Comparison of ENCODE assay signal across 10 cellular contexts in the genomic region with DNA sequence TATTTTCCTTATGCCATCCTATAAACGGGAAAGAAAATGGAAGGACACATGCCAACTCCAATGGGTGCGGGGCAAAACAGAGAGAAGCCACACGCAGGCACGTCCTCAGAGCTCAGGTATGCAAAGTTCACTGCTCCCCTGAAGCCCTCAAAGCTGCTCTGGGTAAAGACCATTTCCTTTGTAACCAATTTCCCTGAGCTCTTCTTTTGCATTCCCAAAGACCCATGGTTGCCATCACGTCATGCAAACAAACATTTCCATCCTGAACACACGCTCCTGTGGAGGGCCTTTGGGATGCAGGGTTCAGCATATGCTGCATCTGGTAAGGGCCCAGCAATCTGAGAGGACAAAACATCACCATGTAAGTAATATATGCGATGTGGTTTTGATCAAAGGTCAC.
DNase-seq lines count a peak whose midpoint lies in the region; ATAC-seq and TF ChIP-seq lines count a peak whose summit lies in the region.
"Had no signal": no experiment of that assay in that cellular context is flagged by ENCODE, and none has a peak within 500 bp of the region (broad histone marks: within the 10 kb centered on the region; RNA-seq: fewer than 3 reads in every experiment).

No MANE protein-coding gene starts in this region.

- H3K9me3 Mint-ChIP-seq in IgD-negative memory B cell, result no peaks in the 10 kb centered on the region
- no peaks in the 10 kb centered on the region for H3K9me3 Mint-ChIP-seq in effector memory CD8-positive, alpha-beta T cell

- H3K36me3 ChIP-seq in DOHH2 (ENCODE audit: control insufficient read depth, low read length), result peaks cover 30% of the 10 kb centered on the region
- H3K36me3 ChIP-seq in parathyroid adenoma (ENCODE audit: control insufficient read depth, insufficient read depth, low read length), result no peaks in the 10 kb centered on the region

- H3K4me2 ChIP-seq in DOHH2 (ENCODE audit: low read length), result no peak overlapping the region
- H3K4me2 ChIP-seq in parathyroid adenoma (ENCODE audit: low read length), result peak overlapping the region; percentile 32

- DNase-seq in effector memory CD8-positive, alpha-beta T cell, result no peak
- DNase-seq: DMS79 treated with DMSO at 0.1 percent for 48 hours, NCI-H1105, NCI-H526 treated with DMSO at 0.1 percent for 48 hours had no signal

- H3K27ac ChIP-seq in DOHH2 (ENCODE audit: low read depth, low read length) (peak overlapping the region; percentile 84), parathyroid adenoma (peak overlapping the region; percentile 99)

- H3F3A ChIP-seq in DOHH2 (ENCODE audit: control insufficient read depth, insufficient read depth), result peaks cover 9% of the 10 kb centered on the region; the same call in 1 of the 2 replicates

- peaks cover 37% of the 10 kb centered on the region for H3K4me1 ChIP-seq in DOHH2 (ENCODE audit: control insufficient read depth, low read length)
- peaks cover 98% of the 10 kb centered on the region for H3K4me1 ChIP-seq in parathyroid adenoma

- H3K27me3 Mint-ChIP-seq in IgD-negative memory B cell, result no peaks in the 10 kb centered on the region
- H3K27me3 Mint-ChIP-seq in effector memory CD8-positive, alpha-beta T cell, result no peaks in the 10 kb centered on the region

- H3K27ac Mint-ChIP-seq in IgD-negative memory B cell, result peak overlapping the region; percentile 73 to 92 (median 76)
- peak overlapping the region; percentile 70 to 77 for H3K27ac Mint-ChIP-seq in effector memory CD8-positive, alpha-beta T cell

- ATAC-seq in effector memory CD8-positive, alpha-beta T cell (replicated peaks), result no peak
- ATAC-seq in HG03432 (IDR thresholded peaks at IDR 0.05; ENCODE audit: unreplicated experiment), result no peak
- ATAC-seq in HG02678 (IDR thresholded peaks at IDR 0.05; ENCODE audit: unreplicated experiment), result no peak
- ATAC-seq in HG03045 (IDR thresholded peaks at IDR 0.05; ENCODE audit: unreplicated experiment), result no peak

- H3K79me2 ChIP-seq in DOHH2 (ENCODE audit: control insufficient read depth, low read length), result no peaks in the 10 kb centered on the region
- peaks cover 10% of the 10 kb centered on the region for H3K79me2 ChIP-seq in parathyroid adenoma

- H3K9me3 ChIP-seq in DOHH2 (ENCODE audit: control insufficient read depth, insufficient read depth, low read length) (no peaks in the 10 kb centered on the region), parathyroid adenoma (ENCODE audit: control insufficient read depth, low read length) (no peaks in the 10 kb centered on the region)

- peaks cover 6% of the 10 kb centered on the region for H3K36me3 Mint-ChIP-seq in IgD-negative memory B cell
- H3K36me3 Mint-ChIP-seq in effector memory CD8-positive, alpha-beta T cell (ENCODE audit: insufficient read depth), result peaks cover 54% of the 10 kb centered on the region

- no peaks in the 10 kb centered on the region for H4K20me1 ChIP-seq in DOHH2 (ENCODE audit: control insufficient read depth, insufficient read depth, low read depth, low read length)

- no peaks in the 10 kb centered on the region for H3K9me2 ChIP-seq in DOHH2 (replicated peaks; ENCODE audit: control insufficient read depth, low read length)

- H3K4me1 Mint-ChIP-seq in IgD-negative memory B cell, result peaks cover 22 to 27% (median 23%) of the 10 kb centered on the region in 3 donors
- H3K4me1 Mint-ChIP-seq in effector memory CD8-positive, alpha-beta T cell (ENCODE audit: low read depth in 2 of 2), result peaks cover 0 to 12% of the 10 kb centered on the region in 2 donors

- H3K4me3 ChIP-seq in DOHH2 (ENCODE audit: low read length) (no peak overlapping the region), parathyroid adenoma (ENCODE audit: low read depth, low read length) (no peak overlapping the region)

- H3K4me3 Mint-ChIP-seq in IgD-negative memory B cell, result no peak overlapping the region
- H3K4me3 Mint-ChIP-seq in effector memory CD8-positive, alpha-beta T cell, result no peak overlapping the region

- H3K27me3 ChIP-seq in DOHH2 (ENCODE audit: control insufficient read depth, low read length) (no peaks in the 10 kb centered on the region), parathyroid adenoma (ENCODE audit: control insufficient read depth, insufficient read depth, low read length) (no peaks in the 10 kb centered on the region)

- H2AFZ ChIP-seq in parathyroid adenoma, result no peak overlapping the region

- no peak overlapping the region for H3K9ac ChIP-seq in parathyroid adenoma

- TF ChIP-seq CTCF in DOHH2 (IDR thresholded peaks at IDR 0.05; ENCODE audit: low read depth, low read length, poor library complexity, severe bottlenecking) (no peak), parathyroid adenoma (IDR thresholded peaks at IDR 0.05) (no peak)
